In the genomic region with DNA sequence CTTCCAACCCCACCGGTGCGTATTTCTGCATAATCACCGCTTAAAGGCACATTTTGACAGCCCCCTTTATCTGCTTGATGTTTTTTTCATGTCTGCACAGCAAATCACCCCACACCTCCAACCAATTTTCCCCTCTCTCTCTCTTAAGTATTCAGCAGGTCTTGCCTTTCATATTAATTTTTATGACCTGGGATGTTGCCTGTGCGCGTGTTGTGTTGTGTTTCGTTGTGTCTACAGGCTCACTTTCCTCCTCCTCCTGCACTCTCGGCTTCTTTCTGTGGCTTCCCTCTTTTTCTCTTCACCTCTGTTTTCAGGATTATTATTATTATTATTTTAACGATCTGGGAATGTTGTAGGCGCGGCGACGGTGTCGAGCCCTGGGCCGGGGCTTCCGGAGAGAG, we compare ENCODE assay signal across 10 cellular contexts. TPM values are rescaled to one million over a fixed set of nuclear protein-coding genes. Genes with fewer than 3 reads are reported as not detected.
DNase-seq lines count a peak whose midpoint lies in the region; ATAC-seq and TF ChIP-seq lines count a peak whose summit lies in the region.
"Had no signal": no experiment of that assay in that cellular context is flagged by ENCODE, and none has a peak within 500 bp of the region (broad histone marks: within the 10 kb centered on the region; RNA-seq: fewer than 3 reads in every experiment).

No MANE protein-coding gene starts in this region.

- TF ChIP-seq CTCF in Peyer's patch (IDR thresholded peaks at IDR 0.05) = no peak

- peaks cover 9% of the 10 kb centered on the region for H3K36me3 Mint-ChIP-seq in activated CD8-positive, alpha-beta memory T cell treated with anti-CD3 and anti-CD28 coated beads, Interleukin-2, amount 10 ng/mL, durations not matched to agents 7 days and 5 days
- H3K36me3 Mint-ChIP-seq in activated naive CD8-positive, alpha-beta T cell = no peaks in the 10 kb centered on the region
- no peaks in the 10 kb centered on the region for H3K36me3 Mint-ChIP-seq in memory B cell
- no peaks in the 10 kb centered on the region for H3K36me3 Mint-ChIP-seq in stimulated activated memory B cell treated with anti-CD40 and anti-IgM and Interleukin-4, amounts not matched to agents 10 μg/mL and 1 μg/mL and 100 μg/mL, for 72 hours

- H3K4me1 Mint-ChIP-seq in activated CD8-positive, alpha-beta memory T cell treated with anti-CD3 and anti-CD28 coated beads, Interleukin-2, amount 10 ng/mL, durations not matched to agents 7 days and 5 days = peaks cover 9% of the 10 kb centered on the region
- H3K4me1 Mint-ChIP-seq in activated naive CD8-positive, alpha-beta T cell (ENCODE audit: low read depth) = peaks cover 23% of the 10 kb centered on the region
- H3K4me1 Mint-ChIP-seq in memory B cell = peaks cover 14% of the 10 kb centered on the region
- peaks cover 14% of the 10 kb centered on the region for H3K4me1 Mint-ChIP-seq in stimulated activated memory B cell treated with anti-CD40 and anti-IgM and Interleukin-4, amounts not matched to agents 10 μg/mL and 1 μg/mL and 100 μg/mL, for 72 hours

- H3K36me3 ChIP-seq in Peyer's patch = no peaks in the 10 kb centered on the region
- H3K36me3 ChIP-seq: vagina had no signal

- no peak for TF ChIP-seq POLR2A in Peyer's patch (IDR thresholded peaks at IDR 0.05)

- no peak overlapping the region for H3K4me3 ChIP-seq in Peyer's patch

- peaks cover 91% of the 10 kb centered on the region for H3K27me3 Mint-ChIP-seq in activated CD8-positive, alpha-beta memory T cell treated with anti-CD3 and anti-CD28 coated beads, Interleukin-2, amount 10 ng/mL, durations not matched to agents 7 days and 5 days
- peaks cover 62% of the 10 kb centered on the region for H3K27me3 Mint-ChIP-seq in activated naive CD8-positive, alpha-beta T cell
- peaks cover 36% of the 10 kb centered on the region for H3K27me3 Mint-ChIP-seq in memory B cell
- peaks cover 91% of the 10 kb centered on the region for H3K27me3 Mint-ChIP-seq in stimulated activated memory B cell treated with anti-CD40 and anti-IgM and Interleukin-4, amounts not matched to agents 10 μg/mL and 1 μg/mL and 100 μg/mL, for 72 hours

- H3K4me3 Mint-ChIP-seq in activated CD8-positive, alpha-beta memory T cell treated with anti-CD3 and anti-CD28 coated beads, Interleukin-2, amount 10 ng/mL, durations not matched to agents 7 days and 5 days = peak overlapping the region; percentile 25
- H3K4me3 Mint-ChIP-seq in activated naive CD8-positive, alpha-beta T cell = peak overlapping the region; percentile 58
- H3K4me3 Mint-ChIP-seq in memory B cell = peak overlapping the region; percentile 46
- peak overlapping the region; percentile 35 for H3K4me3 Mint-ChIP-seq in stimulated activated memory B cell treated with anti-CD40 and anti-IgM and Interleukin-4, amounts not matched to agents 10 μg/mL and 1 μg/mL and 100 μg/mL, for 72 hours

- no peak overlapping the region for H3K27ac ChIP-seq in Peyer's patch
- H3K27ac ChIP-seq: vagina had no signal

- H3K9me3 ChIP-seq in Peyer's patch = no peaks in the 10 kb centered on the region
- H3K9me3 ChIP-seq: vagina had no signal

- CTCF ChIA-PET in activated CD8-positive, alpha-beta memory T cell treated with anti-CD3 and anti-CD28 coated beads, Interleukin-2, amount 10 ng/mL, durations not matched to agents 7 days and 5 days (lab: Charles Lee) = no interaction called here

- H3K4me1 ChIP-seq in Peyer's patch = peaks cover 0 to 20% (median 0%) of the 10 kb centered on the region in 4 donors

- DNase-seq in activated CD8-positive, alpha-beta memory T cell treated with anti-CD3 and anti-CD28 coated beads, Interleukin-2, amount 10 ng/mL, durations not matched to agents 7 days and 5 days = no peak
- DNase-seq in activated CD8-positive, alpha-beta memory T cell treated with anti-CD3 and anti-CD28 coated beads for 24 hours = no peak
- DNase-seq in memory B cell (ENCODE audit: low spot score in 2 of 2) (no peak), Peyer's patch (no peak), anterior cingulate cortex (lab: John Stamatoyannopoulos, UW) (no peak), NAMALWA (ENCODE audit: low spot score) (no peak)

- ATAC-seq in activated CD8-positive, alpha-beta memory T cell treated with anti-CD3 and anti-CD28 coated beads, Interleukin-2, amount 10 ng/mL, durations not matched to agents 7 days and 5 days = no peak
- ATAC-seq in memory B cell (ENCODE audit: low read depth) = no peak
- ATAC-seq in stimulated activated memory B cell treated with anti-CD40 and anti-IgM and Interleukin-4, amounts not matched to agents 10 μg/mL and 1 μg/mL and 100 μg/mL, for 72 hours = no peak
- ATAC-seq: left cardiac atrium had no signal

- H3K27me3 ChIP-seq in Peyer's patch = peaks cover 0 to 35% of the 10 kb centered on the region in 2 donors

- H3K27ac Mint-ChIP-seq in activated CD8-positive, alpha-beta memory T cell treated with anti-CD3 and anti-CD28 coated beads, Interleukin-2, amount 10 ng/mL, durations not matched to agents 7 days and 5 days = peak overlapping the region; percentile 73
- H3K27ac Mint-ChIP-seq in activated naive CD8-positive, alpha-beta T cell = no peak overlapping the region
- no peak overlapping the region for H3K27ac Mint-ChIP-seq in memory B cell
- no peak overlapping the region for H3K27ac Mint-ChIP-seq in stimulated activated memory B cell treated with anti-CD40 and anti-IgM and Interleukin-4, amounts not matched to agents 10 μg/mL and 1 μg/mL and 100 μg/mL, for 72 hours

- no peaks in the 10 kb centered on the region for H3K9me3 Mint-ChIP-seq in activated CD8-positive, alpha-beta memory T cell treated with anti-CD3 and anti-CD28 coated beads, Interleukin-2, amount 10 ng/mL, durations not matched to agents 7 days and 5 days (ENCODE audit: low read depth)
- peaks cover 12% of the 10 kb centered on the region for H3K9me3 Mint-ChIP-seq in activated naive CD8-positive, alpha-beta T cell (ENCODE audit: low read depth)
- peaks cover 6% of the 10 kb centered on the region for H3K9me3 Mint-ChIP-seq in memory B cell
- peaks cover 9% of the 10 kb centered on the region for H3K9me3 Mint-ChIP-seq in stimulated activated memory B cell treated with anti-CD40 and anti-IgM and Interleukin-4, amounts not matched to agents 10 μg/mL and 1 μg/mL and 100 μg/mL, for 72 hours

RNA-seq across cellular contexts. Expression of gene POU4F2, which starts 0.7 kb away (rescaled TPM):
- total RNA-seq in activated CD8-positive, alpha-beta memory T cell treated with anti-CD3 and anti-CD28 coated beads, Interleukin-2, amount 10 ng/mL, durations not matched to agents 7 days and 5 days = not detected
- not detected for total RNA-seq in Peyer's patch
- total RNA-seq: left cardiac atrium, vagina had no signal
